ENCODE assay signal across 8 cellular contexts in the genomic region with DNA sequence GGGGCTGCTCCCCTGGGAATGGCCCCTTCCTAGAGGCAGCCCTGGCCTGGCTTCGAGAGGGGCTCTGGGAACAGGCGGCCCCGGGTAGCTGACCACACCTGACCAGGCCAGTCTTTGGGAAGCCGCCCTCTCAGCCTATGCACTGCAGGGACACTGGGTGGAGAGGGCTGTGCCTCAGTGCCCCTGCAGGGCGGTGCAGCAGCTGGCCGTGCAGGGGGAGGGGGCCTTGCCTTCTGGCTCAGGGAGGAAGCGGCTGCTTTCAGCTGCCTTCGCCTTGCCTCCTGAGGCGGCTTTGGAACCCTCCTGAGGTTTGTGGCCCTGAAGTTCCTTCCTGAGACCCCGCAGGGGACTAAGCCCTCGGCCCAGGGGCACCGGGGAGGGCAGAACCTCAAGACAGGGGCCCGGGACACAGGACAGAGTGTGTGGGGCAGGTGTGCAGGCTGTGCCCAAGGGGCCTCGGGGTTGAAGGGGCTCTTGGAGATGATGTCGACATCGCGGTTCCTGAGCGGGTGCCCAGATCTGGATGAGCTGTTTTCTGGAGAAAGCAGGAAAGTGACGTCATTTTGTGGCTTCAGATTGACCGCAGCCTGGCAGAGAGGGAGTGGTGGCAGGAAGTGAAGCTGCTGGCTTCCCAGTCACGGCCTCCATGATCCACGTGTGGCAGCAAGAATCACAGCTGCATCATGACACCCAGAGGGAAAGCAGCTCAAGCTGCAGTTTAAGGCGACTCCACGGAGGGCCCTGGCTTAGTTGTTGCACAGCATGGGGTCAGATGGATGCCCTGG.
DNase-seq lines count a peak whose midpoint lies in the region; ATAC-seq and TF ChIP-seq lines count a peak whose summit lies in the region.

No MANE protein-coding gene starts in this region.

- H3K27ac ChIP-seq in C4-2B = peak overlapping the region; percentile 84

- ATAC-seq in GM21526 (IDR thresholded peaks at IDR 0.05; ENCODE audit: low FRiP score, unreplicated experiment) (no peak), HG03520 (IDR thresholded peaks at IDR 0.05; ENCODE audit: unreplicated experiment) (no peak)

- TF ChIP-seq CTCF in C4-2B (conservative IDR thresholded peaks at IDR 0.05) (no peak), epithelial cell of esophagus (IDR thresholded peaks at IDR 0.05; ENCODE audit: insufficient read depth, low read depth, low read length, missing control alignments) (no peak)

- peak; percentile 90 for DNase-seq in NCI-H226
- peak; percentile 59 to 84 for DNase-seq in activated CD8-positive, alpha-beta memory T cell treated with anti-CD3 and anti-CD28 coated beads for 4 hours (ENCODE audit: low read depth in 2 of 2)
- peak; percentile 100 for DNase-seq in epithelial cell of esophagus (ENCODE audit: low read depth)
- peak; percentile 96 for DNase-seq in non-pigmented ciliary epithelial cell (ENCODE audit: low read depth)
- peak; percentile 100 for DNase-seq in stromal cell of bone marrow (ENCODE audit: low read depth)

- no peak overlapping the region for H3K4me3 ChIP-seq in epithelial cell of esophagus (ENCODE audit: low read length)
